ENCODE assay signal across 24 cellular contexts in the genomic region with DNA sequence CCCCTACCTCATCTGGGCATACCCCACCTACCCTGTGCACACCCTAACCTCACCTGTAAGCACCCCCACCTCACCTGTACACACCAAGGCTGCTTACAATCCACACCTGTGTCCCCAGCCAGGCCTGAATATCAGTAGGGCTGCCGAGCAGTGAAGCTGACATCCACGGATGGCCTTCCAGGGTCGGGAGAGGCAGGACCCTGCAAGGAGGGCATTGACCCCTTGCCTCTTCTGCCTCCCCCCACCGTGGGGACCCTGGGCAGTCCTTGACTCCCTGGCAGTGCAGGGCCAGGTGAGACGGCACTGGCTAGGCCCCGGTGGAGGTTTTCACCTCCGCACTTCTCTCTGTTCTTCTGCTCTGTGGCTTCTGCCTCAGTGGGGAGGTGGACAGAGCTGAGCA. TPM values are rescaled to one million over a fixed set of nuclear protein-coding genes. Genes with fewer than 3 reads are reported as not detected.
"Had no signal": no experiment of that assay in that cellular context is flagged by ENCODE, and none has a peak within 500 bp of the region (broad histone marks: within the 10 kb centered on the region; RNA-seq: fewer than 3 reads in every experiment).

No MANE protein-coding gene starts in this region.

- H3K4me3 ChIP-seq: coronary artery, heart left ventricle, pancreas, stomach, thoracic aorta, transverse colon had no signal

- H3K27ac ChIP-seq: coronary artery, foreskin keratinocyte, heart left ventricle, neutrophil, pancreas, stomach, thoracic aorta, transverse colon had no signal

- H3K4me3 Mint-ChIP-seq: endodermal cell; naive thymus-derived CD8-positive, alpha-beta T cell had no signal

- H3K4me1 ChIP-seq: heart left ventricle, pancreas, stomach, transverse colon had no signal

- H3K36me3 ChIP-seq: heart left ventricle, neutrophil, pancreas, stomach, thoracic aorta, transverse colon had no signal

- FAIRE-seq: endothelial cell of umbilical vein, islet of Langerhans, pancreas, small intestine had no signal

- H3K27me3 ChIP-seq: foreskin keratinocyte, pancreas had no signal

- H3K4me1 Mint-ChIP-seq: endodermal cell; naive thymus-derived CD8-positive, alpha-beta T cell had no signal

- H3K9me3 ChIP-seq: neutrophil, pancreas had no signal

- DNase-seq: effector CD4-positive, alpha-beta T cell; endodermal cell; erythroblast; foreskin keratinocyte; hippocampal formation; kidney glomerular epithelial cell; mammary epithelial cell; naive thymus-derived CD8-positive, alpha-beta T cell; right cardiac atrium; small intestine; stimulated activated CD4-positive, alpha-beta T cell treated with anti-CD3 and anti-CD28 coated beads, Interleukin-12 subunit alpha, Interleukin-12 subunit beta, amount 100 ng/mL, for 4 hours; stimulated activated naive CD4-positive, alpha-beta T cell; stomach; substantia nigra; transverse colon had no signal

- ATAC-seq: foreskin keratinocyte; left lobe of liver; naive thymus-derived CD8-positive, alpha-beta T cell; pancreas; right cardiac atrium had no signal

- H3K27ac Mint-ChIP-seq: endodermal cell; naive thymus-derived CD8-positive, alpha-beta T cell; progenitor cell of endocrine pancreas had no signal

RNA-seq across cellular contexts. Expression of gene ELFN1, which starts 37.6 kb away (rescaled TPM):
- total RNA-seq: foreskin keratinocyte; naive thymus-derived CD8-positive, alpha-beta T cell had no signal
- polyA plus RNA-seq: naive thymus-derived CD8-positive, alpha-beta T cell had no signal
